In the genomic region with DNA sequence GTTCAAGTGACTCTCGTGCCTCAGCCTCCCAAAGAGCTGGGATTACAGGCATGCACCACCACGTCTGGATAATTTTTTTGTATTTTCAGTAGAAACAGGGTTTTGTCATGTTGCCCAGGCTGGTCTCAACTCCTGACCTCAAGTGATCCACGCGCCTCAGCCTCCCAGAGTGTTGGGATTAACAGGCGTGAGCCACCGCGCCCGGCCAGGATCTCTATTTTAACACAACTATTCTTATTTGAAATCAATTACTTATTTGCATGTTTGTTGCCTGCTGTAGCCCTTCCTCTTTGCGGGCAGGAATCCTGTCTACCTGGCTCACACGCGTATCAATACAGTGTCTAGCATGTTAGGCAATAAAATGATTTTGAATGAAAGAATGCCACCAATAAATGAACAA, we compare ENCODE assay signal across 9 cellular contexts. TPM values are rescaled to one million over a fixed set of nuclear protein-coding genes. Genes with fewer than 3 reads are reported as not detected.
DNase-seq lines count a peak whose midpoint lies in the region; ATAC-seq and TF ChIP-seq lines count a peak whose summit lies in the region.
"Had no signal": no experiment of that assay in that cellular context is flagged by ENCODE, and none has a peak within 500 bp of the region (broad histone marks: within the 10 kb centered on the region; RNA-seq: fewer than 3 reads in every experiment).

No MANE protein-coding gene starts in this region.

- DNase-seq in activated naive CD4-positive, alpha-beta T cell treated with anti-CD3 and anti-CD28 coated beads, Interleukin-2, amount 50 U/mL, for 72 hours (ENCODE audit: low spot score in 2 of 2): no peak
- no peak for DNase-seq in activated naive CD4-positive, alpha-beta T cell (lab: John Stamatoyannopoulos, UW)
- DNase-seq in T-helper 17 cell: no peak
- no peak for DNase-seq in immature natural killer cell
- DNase-seq in uterus: peak; percentile 17 to 18
- no peak for DNase-seq in NOMO-1 (lab: John Stamatoyannopoulos, UW; ENCODE audit: unreplicated experiment in 2 of 2)
- no peak for DNase-seq in GOT3 (lab: John Stamatoyannopoulos, UW)
- DNase-seq in RPMI8226: no peak

- H3K4me1 Mint-ChIP-seq in T-helper 17 cell (peaks cover 8% of the 10 kb centered on the region), immature natural killer cell (peaks cover 21 to 36% of the 10 kb centered on the region in 2 donors)

- no peaks in the 10 kb centered on the region for H3K9me3 Mint-ChIP-seq in activated naive CD4-positive, alpha-beta T cell treated with anti-CD3 and anti-CD28 coated beads, Interleukin-2, amount 50 U/mL, for 72 hours
- H3K9me3 Mint-ChIP-seq in immature natural killer cell: no peaks in the 10 kb centered on the region

- peaks cover 12% of the 10 kb centered on the region for H3K27me3 Mint-ChIP-seq in T-helper 17 cell
- peaks cover 5 to 9% (median 6%) of the 10 kb centered on the region in 3 donors for H3K27me3 Mint-ChIP-seq in immature natural killer cell (ENCODE audit: low read depth in 3 of 3)

- TF ChIP-seq CTCF in uterus (IDR thresholded peaks at IDR 0.05): no peak

- H3K36me3 ChIP-seq in uterus: no peaks in the 10 kb centered on the region

- no peak for ATAC-seq in activated naive CD4-positive, alpha-beta T cell treated with anti-CD3 and anti-CD28 coated beads, Interleukin-2, amount 50 U/mL, for 72 hours
- ATAC-seq in T-helper 17 cell: no peak

- H3K27me3 ChIP-seq in uterus: no peaks in the 10 kb centered on the region
- H3K27me3 ChIP-seq: transverse colon had no signal

- H3K4me1 ChIP-seq in uterus: no peaks in the 10 kb centered on the region

- H3K36me3 Mint-ChIP-seq in activated naive CD4-positive, alpha-beta T cell treated with anti-CD3 and anti-CD28 coated beads, Interleukin-2, amount 50 U/mL, for 72 hours: peaks cover 0 to 7% of the 10 kb centered on the region in 2 donors
- H3K36me3 Mint-ChIP-seq in T-helper 17 cell (ENCODE audit: low read depth) (no peaks in the 10 kb centered on the region), immature natural killer cell (no peaks in the 10 kb centered on the region)

- H3K27ac Mint-ChIP-seq in activated naive CD4-positive, alpha-beta T cell treated with anti-CD3 and anti-CD28 coated beads, Interleukin-2, amount 50 U/mL, for 72 hours: peak overlapping the region; percentile 80 to 92
- H3K27ac Mint-ChIP-seq in T-helper 17 cell (peak overlapping the region; percentile 89), immature natural killer cell (peak overlapping the region; percentile 53 to 94 (median 90))

- H3K9me3 ChIP-seq in T-helper 17 cell (ENCODE audit: control insufficient read depth, low read length, poor library complexity, severe bottlenecking) (no peaks in the 10 kb centered on the region), uterus (no peaks in the 10 kb centered on the region)
- H3K9me3 ChIP-seq: transverse colon had no signal

- peak overlapping the region in 1 of 2 donors; percentile 92 for H3K4me3 ChIP-seq in uterus

- intact Hi-C loops in uterus (cut with DNase I; ENCODE audit: low total_unique reads): no loop called here

- H3K27ac ChIP-seq in uterus: peak overlapping the region in 1 of 2 donors; percentile 1
- H3K27ac ChIP-seq: transverse colon had no signal

- TF ChIP-seq POLR2A in uterus (IDR thresholded peaks at IDR 0.05): no peak

- H3K4me3 Mint-ChIP-seq in T-helper 17 cell: peak overlapping the region; percentile 96
- peak overlapping the region in 2 of 5 donors; percentile 92 to 98 for H3K4me3 Mint-ChIP-seq in immature natural killer cell

RNA-seq across cellular contexts. Expression of a gene that starts 0.8 kb away (rescaled TPM):
- 10 to 100 TPM; 26.9 to 42.9 TPM for total RNA-seq in activated naive CD4-positive, alpha-beta T cell treated with anti-CD3 and anti-CD28 coated beads, Interleukin-2, amount 50 U/mL, for 72 hours
- total RNA-seq in T-helper 17 cell: 10 to 100 TPM; 32.6 to 32.8 TPM
- 10 to 100 TPM; 15.7 to 23.7 (median 19.4) TPM for polyA plus RNA-seq in immature natural killer cell
- total RNA-seq in uterus: 10 to 100 TPM; 14.1 to 51.7 (median 29.5) TPM

RNA-seq across cellular contexts. Expression of a gene that starts 41.6 kb away (rescaled TPM):
- 10 to 100 TPM; 18.6 to 31.6 TPM for total RNA-seq in activated naive CD4-positive, alpha-beta T cell treated with anti-CD3 and anti-CD28 coated beads, Interleukin-2, amount 50 U/mL, for 72 hours
- total RNA-seq in T-helper 17 cell (10 to 100 TPM; 10.9 to 12.0 TPM), uterus (10 to 100 TPM in 3 of 4 donors, 1 to 10 TPM in 1; 8.2 to 53.0 (median 15.5) TPM)
- 1 to 10 TPM; 3.2 to 8.5 (median 3.8) TPM for polyA plus RNA-seq in immature natural killer cell

Comparison
In these comparisons a context has a peak if more than half of its experiments do, and no peak if none do; other contexts are left out.
1. DNase-seq: peak in uterus (2 of 2); none in activated naive CD4-positive, alpha-beta T cell treated with anti-CD3 and anti-CD28 coated beads, Interleukin-2, amount 50 U/mL, for 72 hours (0 of 2), activated naive CD4-positive, alpha-beta T cell (0 of 4), T-helper 17 cell (0 of 3), immature natural killer cell (0 of 3), NOMO-1 (0 of 2), GOT3 (single experiment) and RPMI8226 (single experiment).
2. Peak in every context shown above with its lines, with median percentiles within 50 percentile points of each other: H3K27ac Mint-ChIP-seq.